Comparison of ENCODE assay signal across 9 cellular contexts in genomic region chr5:148998174-148998797, GRCh38.
DNase-seq lines count a peak whose midpoint lies in the region; ATAC-seq, FAIRE-seq and TF ChIP-seq lines count a peak whose summit lies in the region.
"Had no signal": no experiment of that assay in that cellular context is flagged by ENCODE, and none has a peak within 500 bp of the region (broad histone marks: within the 10 kb centered on the region; RNA-seq: fewer than 3 reads in every experiment).

No MANE protein-coding gene starts in this region.

- CTCF ChIA-PET in BJ (lab: Yijun Ruan, JAX), result interaction anchor here (0.7 to 7.7 kb wide), 18 partner anchors 9 to 265 kb away, joined by 3 to 68 read pairs (median 4); no protein-coding TSS in a partner anchor
- CTCF ChIA-PET in PC-3 (lab: Charles Lee), result interaction anchor here (1.0 to 3.4 kb wide), 3 partner anchors 116 to 257 kb away, joined by 3 to 14 read pairs (median 10); no protein-coding TSS in a partner anchor

- BruUV-seq in PC-3 (replicated peaks; lab: Mats Ljungman, UMichigan), result no TSS peak

- H3K9me3 Mint-ChIP-seq in mesothelial cell of epicardium, result no peaks in the 10 kb centered on the region
- no peaks in the 10 kb centered on the region for H3K9me3 Mint-ChIP-seq in activated T-helper 1 cell treated with anti-CD3 and anti-CD28 coated beads, Interleukin-12 subunit alpha, Interleukin-12 subunit beta, Interleukin-2, Interleukin-4 antibody, amounts not matched to agents 30 ng/mL and 10 ng/mL and 1 ng/mL, durations not matched to agents 14 hours and 24 hours and 36 hours
- H3K9me3 Mint-ChIP-seq: naive thymus-derived CD8-positive, alpha-beta T cell had no signal

- peaks cover 10% of the 10 kb centered on the region for H3K4me1 Mint-ChIP-seq in mesothelial cell of epicardium
- no peaks in the 10 kb centered on the region for H3K4me1 Mint-ChIP-seq in activated T-helper 1 cell treated with anti-CD3 and anti-CD28 coated beads, Interleukin-12 subunit alpha, Interleukin-12 subunit beta, Interleukin-2, Interleukin-4 antibody, amounts not matched to agents 30 ng/mL and 10 ng/mL and 1 ng/mL, durations not matched to agents 14 hours and 24 hours and 36 hours (ENCODE audit: low read depth)
- H3K4me1 Mint-ChIP-seq: naive thymus-derived CD8-positive, alpha-beta T cell had no signal

- ATAC-seq in HG03432 (IDR thresholded peaks at IDR 0.05; ENCODE audit: unreplicated experiment), result peak; percentile 74
- ATAC-seq in PC-3, result peak; percentile 27
- ATAC-seq in HG03135 (IDR thresholded peaks at IDR 0.05; ENCODE audit: unreplicated experiment), result no peak
- ATAC-seq: naive thymus-derived CD8-positive, alpha-beta T cell had no signal

- POLR2A ChIA-PET in BJ (lab: Charles Lee) (no interaction called here), PC-3 (lab: Charles Lee; ENCODE audit: unreplicated experiment) (interaction anchor here (0.6 kb wide), 1 partner anchor 37 kb away, joined by 7 read pairs; no protein-coding TSS in a partner anchor)

- H3K27me3 ChIP-seq in BJ (ENCODE audit: control insufficient read depth, insufficient read depth, low read length) (no peaks in the 10 kb centered on the region), PC-3 (ENCODE audit: low read length) (no peaks in the 10 kb centered on the region)

- no peak overlapping the region for H2AFZ ChIP-seq in PC-3 (ENCODE audit: low read length)

- H3K4me2 ChIP-seq in PC-3 (ENCODE audit: low read length), result 0 out of 2 replicates have a peak overlapping the region, but pooled peaks have one; percentile 0

- H3F3A ChIP-seq in PC-3 (ENCODE audit: low read length, unreplicated experiment), result peaks cover 10% of the 10 kb centered on the region

- FAIRE-seq in GM12891 (lab: Jason Lieb, UNC), result no peak

- TF ChIP-seq CTCF in BJ (IDR thresholded peaks at IDR 0.05; ENCODE audit: insufficient read depth, low read depth, low read length), result peak; percentile 61
- peak; percentile 99 for TF ChIP-seq CTCF in PC-3 (conservative IDR thresholded peaks at IDR 0.05; ENCODE audit: low read depth, low read length)
- TF ChIP-seq CTCF in mesothelial cell of epicardium (IDR thresholded peaks at IDR 0.05; ENCODE audit: unreplicated experiment), result peak; percentile 59

- H3K27ac Mint-ChIP-seq in mesothelial cell of epicardium, result no peak overlapping the region
- H3K27ac Mint-ChIP-seq in activated T-helper 1 cell treated with anti-CD3 and anti-CD28 coated beads, Interleukin-12 subunit alpha, Interleukin-12 subunit beta, Interleukin-2, Interleukin-4 antibody, amounts not matched to agents 30 ng/mL and 10 ng/mL and 1 ng/mL, durations not matched to agents 14 hours and 24 hours and 36 hours, result no peak overlapping the region
- H3K27ac Mint-ChIP-seq: naive thymus-derived CD8-positive, alpha-beta T cell had no signal

- H3K27ac ChIP-seq in PC-3 (ENCODE audit: low read length), result no peak overlapping the region

- no peaks in the 10 kb centered on the region for H4K20me1 ChIP-seq in PC-3 (ENCODE audit: low read length)

- H3K36me3 ChIP-seq in BJ (ENCODE audit: control insufficient read depth, insufficient read depth, low read length) (no peaks in the 10 kb centered on the region), PC-3 (ENCODE audit: low read depth, low read length) (no peaks in the 10 kb centered on the region)

- DNase-seq in BJ (ENCODE audit: low read depth), result no peak
- DNase-seq in GM12891 (ENCODE audit: insufficient read length, low spot score), result peak; percentile 11
- peak; percentile 99 for DNase-seq in PC-3
- DNase-seq in dermis blood vessel endothelial cell, result peak; percentile 88
- no peak for DNase-seq in mesothelial cell of epicardium (ENCODE audit: low spot score in 2 of 2, unreplicated experiment in 2 of 2)
- no peak for DNase-seq in activated T-helper 1 cell treated with anti-CD3 and anti-CD28 coated beads, Interleukin-12 subunit alpha, Interleukin-12 subunit beta, Interleukin-2, Interleukin-4 antibody, amounts not matched to agents 30 ng/mL and 10 ng/mL and 1 ng/mL, durations not matched to agents 14 hours and 24 hours and 36 hours (ENCODE audit: low spot score)

- H3K36me3 Mint-ChIP-seq in mesothelial cell of epicardium, result no peaks in the 10 kb centered on the region
- no peaks in the 10 kb centered on the region for H3K36me3 Mint-ChIP-seq in activated T-helper 1 cell treated with anti-CD3 and anti-CD28 coated beads, Interleukin-12 subunit alpha, Interleukin-12 subunit beta, Interleukin-2, Interleukin-4 antibody, amounts not matched to agents 30 ng/mL and 10 ng/mL and 1 ng/mL, durations not matched to agents 14 hours and 24 hours and 36 hours (ENCODE audit: low read depth)
- H3K36me3 Mint-ChIP-seq: naive thymus-derived CD8-positive, alpha-beta T cell had no signal

- no peak for TF ChIP-seq POLR2A in GM12891 (IDR thresholded peaks at IDR 0.05; ENCODE audit: low read depth, low read length)

- intact Hi-C loops in PC-3 (cut with micrococcal nuclease), result loop anchor here (1.0 kb wide), 9 partner anchors 37 to 265 kb away; partner anchors contain the start of gene ADRB2
- intact Hi-C loops in activated T-helper 1 cell treated with anti-CD3 and anti-CD28 coated beads, Interleukin-12 subunit alpha, Interleukin-12 subunit beta, Interleukin-2, Interleukin-4 antibody, amounts not matched to agents 30 ng/mL and 10 ng/mL and 1 ng/mL, durations not matched to agents 14 hours and 24 hours and 36 hours (cut with micrococcal nuclease), result loop anchor here (1.0 to 5.0 kb wide), 4 partner anchors 37 to 265 kb away; no protein-coding TSS in a partner anchor

- H3K9ac ChIP-seq in PC-3 (ENCODE audit: low read length), result no peak overlapping the region

- no peak overlapping the region for H3K4me3 ChIP-seq in BJ (ENCODE audit: low read depth, low read length)
- H3K4me3 ChIP-seq in PC-3 (ENCODE audit: low read length), result no peak overlapping the region

- H3K27me3 Mint-ChIP-seq in mesothelial cell of epicardium (ENCODE audit: low read depth), result peaks cover 13% of the 10 kb centered on the region
- H3K27me3 Mint-ChIP-seq in activated T-helper 1 cell treated with anti-CD3 and anti-CD28 coated beads, Interleukin-12 subunit alpha, Interleukin-12 subunit beta, Interleukin-2, Interleukin-4 antibody, amounts not matched to agents 30 ng/mL and 10 ng/mL and 1 ng/mL, durations not matched to agents 14 hours and 24 hours and 36 hours (ENCODE audit: insufficient read depth), result peaks cover 11% of the 10 kb centered on the region

- H3K9me2 ChIP-seq in PC-3 (replicated peaks; ENCODE audit: low read length), result 0 out of 2 replicates have a peak, but pooled peaks cover 4% of the 10 kb centered on the region

- peaks cover 73% of the 10 kb centered on the region for H3K4me1 ChIP-seq in PC-3 (ENCODE audit: insufficient read depth, low read length)

- no peak overlapping the region for H3K4me3 Mint-ChIP-seq in mesothelial cell of epicardium
- no peak overlapping the region for H3K4me3 Mint-ChIP-seq in activated T-helper 1 cell treated with anti-CD3 and anti-CD28 coated beads, Interleukin-12 subunit alpha, Interleukin-12 subunit beta, Interleukin-2, Interleukin-4 antibody, amounts not matched to agents 30 ng/mL and 10 ng/mL and 1 ng/mL, durations not matched to agents 14 hours and 24 hours and 36 hours
- H3K4me3 Mint-ChIP-seq: naive thymus-derived CD8-positive, alpha-beta T cell had no signal

- no peaks in the 10 kb centered on the region for H3K9me3 ChIP-seq in PC-3 (ENCODE audit: low read length)

- H3K79me2 ChIP-seq in PC-3 (ENCODE audit: low read length), result no peaks in the 10 kb centered on the region

TF ChIP-seq in GM12891, 5 proteins besides CTCF, POLR2A, EP300 and RAD21:
- no peak for TF ChIP-seq PAX5 (IDR thresholded peaks at IDR 0.05; ENCODE audit: insufficient read depth, low read length, severe bottlenecking)
- no peak for TF ChIP-seq SPI1 (IDR thresholded peaks at IDR 0.05; ENCODE audit: low read depth, low read length)
- TF ChIP-seq POU2F2 (IDR thresholded peaks at IDR 0.05; ENCODE audit: low read depth, low read length), result no peak
- TF ChIP-seq POLR2AphosphoS5 (IDR thresholded peaks at IDR 0.05; ENCODE audit: low read depth, low read length), result no peak
- TF ChIP-seq TAF1 (IDR thresholded peaks at IDR 0.05; ENCODE audit: low read depth, low read length), result no peak
TF ChIP-seq in GM12891: peak in this region for 0.

Comparison
In these comparisons a context has a peak if more than half of its experiments do, and no peak if none do; other contexts are left out.
1. DNase-seq: peak in GM12891 (single experiment), PC-3 (single experiment) and dermis blood vessel endothelial cell (single experiment); none in BJ (single experiment), mesothelial cell of epicardium (0 of 2) and activated T-helper 1 cell treated with anti-CD3 and anti-CD28 coated beads, Interleukin-12 subunit alpha, Interleukin-12 subunit beta, Interleukin-2, Interleukin-4 antibody, amounts not matched to agents 30 ng/mL and 10 ng/mL and 1 ng/mL, durations not matched to agents 14 hours and 24 hours and 36 hours (single experiment).
2. Peak in every context shown above with its lines, with median percentiles within 50 percentile points of each other: CTCF ChIP-seq.